In genomic region chr16:74281285-74281684, GRCh38 we compare ENCODE assay signal across 20 cellular contexts. TPM values are rescaled to one million over a fixed set of nuclear protein-coding genes. Genes with fewer than 3 reads are reported as not detected.
DNase-seq lines count a peak whose midpoint lies in the region; ATAC-seq, FAIRE-seq and TF ChIP-seq lines count a peak whose summit lies in the region.
"Had no signal": no experiment of that assay in that cellular context is flagged by ENCODE, and none has a peak within 500 bp of the region (broad histone marks: within the 10 kb centered on the region; RNA-seq: fewer than 3 reads in every experiment).

No MANE protein-coding gene starts in this region.

- no peaks in the 10 kb centered on the region for H3F3A ChIP-seq in MM.1S (ENCODE audit: insufficient read depth, low read length)

- BruUV-seq in IMR-90 (replicated peaks; lab: Mats Ljungman, UMichigan): no TSS peak

- CTCF ChIA-PET in IMR-90 (lab: Yijun Ruan, JAX): no interaction called here

- POLR2A ChIA-PET in IMR-90 (lab: Charles Lee; ENCODE audit: unreplicated experiment): no interaction called here

- H2BK20ac ChIP-seq in IMR-90 (ENCODE audit: low read depth, low read length): no peak overlapping the region

- H3K79me1 ChIP-seq in IMR-90 (ENCODE audit: low read depth in 1 of 2, low read length in 2 of 2): no peaks in the 10 kb centered on the region

- no peak overlapping the region for H3K4me2 ChIP-seq in IMR-90 (ENCODE audit: low read depth, low read length)
- H3K4me2 ChIP-seq in MM.1S (ENCODE audit: low read depth, low read length): no peak overlapping the region
- H3K4me2 ChIP-seq: PC-9 had no signal

- TF ChIP-seq CTCF in IMR-90 (conservative IDR thresholded peaks at IDR 0.05; ENCODE audit: low read depth, low read length): no peak
- no peak for TF ChIP-seq CTCF in bronchial epithelial cell (IDR thresholded peaks at IDR 0.05; ENCODE audit: insufficient read depth, low read length, severe bottlenecking)
- TF ChIP-seq CTCF in testis (IDR thresholded peaks at IDR 0.05): no peak
- no peak for TF ChIP-seq CTCF in MM.1S (IDR thresholded peaks at IDR 0.05; ENCODE audit: low read length)

- TF ChIP-seq RAD21 in IMR-90 (IDR thresholded peaks at IDR 0.05; ENCODE audit: low read length): no peak

- no peak overlapping the region for H2BK5ac ChIP-seq in IMR-90 (ENCODE audit: low read depth, low read length, poor library complexity, severe bottlenecking)

- no peak overlapping the region for H3K14ac ChIP-seq in IMR-90 (replicated peaks; ENCODE audit: low read depth, low read length)

- H3K9ac ChIP-seq in IMR-90 (ENCODE audit: low read depth, low read length): no peak overlapping the region
- no peak overlapping the region for H3K9ac ChIP-seq in MM.1S (ENCODE audit: low read length)

- no peak overlapping the region for H4K91ac ChIP-seq in IMR-90 (ENCODE audit: insufficient read depth, low read depth, low read length)

- dilution Hi-C loops in IMR-90 (cut with HindIII; ENCODE audit: low sequenced_read_pairs, unreplicated experiment): no loop called here

- no peak overlapping the region for H2BK15ac ChIP-seq in IMR-90 (ENCODE audit: low read depth, low read length)

- H4K20me1 ChIP-seq in IMR-90 (ENCODE audit: insufficient read depth, low read length) (no peaks in the 10 kb centered on the region), MM.1S (ENCODE audit: insufficient read depth, low read length) (no peaks in the 10 kb centered on the region)

- no peak overlapping the region for H2AK5ac ChIP-seq in IMR-90 (ENCODE audit: low read depth, low read length)

- no peak for TF ChIP-seq POLR2A in IMR-90 (IDR thresholded peaks at IDR 0.05; ENCODE audit: low read depth, low read length)
- TF ChIP-seq POLR2A in testis (IDR thresholded peaks at IDR 0.05): no peak

- in situ Hi-C loops in IMR-90 (cut with MboI; ENCODE audit: low sequenced_read_pairs): loop anchor here (25.0 kb wide), 1 partner anchor 1219 kb away; no protein-coding TSS in a partner anchor

- no CpG with 5 or more reads among the region's 1 CpG for WGBS in IMR-90 (ENCODE audit: extremely low coverage in 2 of 2, insufficient read length in 1 of 2), 2 experiments
- WGBS in testis, 2 donors: 33 to 47% methylated on average over 1 of the region's 1 CpG

- no peak overlapping the region for H4K8ac ChIP-seq in IMR-90 (ENCODE audit: low read depth in 2 of 2, low read length in 2 of 2)

- no peaks in the 10 kb centered on the region for H3K79me2 ChIP-seq in MM.1S (ENCODE audit: low read length)

- no peaks in the 10 kb centered on the region for H3K27me3 ChIP-seq in IMR-90 (ENCODE audit: control insufficient read depth, insufficient read depth, low read length)
- no peaks in the 10 kb centered on the region for H3K27me3 ChIP-seq in bronchial epithelial cell (ENCODE audit: control insufficient read depth, insufficient read depth, low read length)
- H3K27me3 ChIP-seq in testis: no peaks in the 10 kb centered on the region
- H3K27me3 ChIP-seq in MM.1S (replicated peaks; ENCODE audit: insufficient read depth, low read length): no peaks in the 10 kb centered on the region
- H3K27me3 ChIP-seq: MG63 had no signal

- no peaks in the 10 kb centered on the region for H3K9me2 ChIP-seq in MM.1S (replicated peaks; ENCODE audit: insufficient read depth, low read length)

- H4K5ac ChIP-seq in IMR-90 (ENCODE audit: low read depth, low read length): no peak overlapping the region

- no peak for FAIRE-seq in bronchial epithelial cell (lab: Jason Lieb, UNC)
- FAIRE-seq: H54 had no signal

- no peak overlapping the region for H2AK9ac ChIP-seq in IMR-90 (replicated peaks; ENCODE audit: low read depth, low read length, poor library complexity)

- no peak overlapping the region for H3K18ac ChIP-seq in IMR-90 (ENCODE audit: low read depth, low read length)

- DNase-seq in IMR-90 (no peak), bronchial epithelial cell (ENCODE audit: low read depth) (peak; percentile 34), islet precursor cell (peak; percentile 52), testis (peak; percentile 20), MM.1S (no peak)
- DNase-seq: COR-L47, DMS153, EL, HFFc6, Karpas-422, MG63, NCI-H1092 treated with DMSO at 0.1 percent for 48 hours, NCI-H2107, NCI-H345, NCI-H69, PC-9 had no signal

- no peaks in the 10 kb centered on the region for H3K9me3 ChIP-seq in IMR-90 (ENCODE audit: control insufficient read depth, insufficient read depth, low read length)
- no peaks in the 10 kb centered on the region for H3K9me3 ChIP-seq in testis
- no peaks in the 10 kb centered on the region for H3K9me3 ChIP-seq in MM.1S (replicated peaks; ENCODE audit: insufficient read depth, low read length)
- H3K9me3 ChIP-seq: MG63, SJSA1 had no signal

- H3K23ac ChIP-seq in IMR-90 (ENCODE audit: low read depth, low read length): no peak overlapping the region

- no peaks in the 10 kb centered on the region for H3K4me1 ChIP-seq in IMR-90 (ENCODE audit: control insufficient read depth, insufficient read depth, low read length)
- no peaks in the 10 kb centered on the region for H3K4me1 ChIP-seq in testis
- no peaks in the 10 kb centered on the region for H3K4me1 ChIP-seq in MM.1S (ENCODE audit: low read length)
- H3K4me1 ChIP-seq: SJSA1 had no signal

- no peak overlapping the region for H3K4ac ChIP-seq in IMR-90 (ENCODE audit: low read depth, low read length)

- H2AFZ ChIP-seq in IMR-90 (replicated peaks; ENCODE audit: low read length, poor library complexity) (no peak overlapping the region), MM.1S (ENCODE audit: low read length) (no peak overlapping the region)
- H2AFZ ChIP-seq: PC-9 had no signal

- no peak overlapping the region for H3K4me3 ChIP-seq in IMR-90 (ENCODE audit: insufficient read depth, low read depth, low read length)
- H3K4me3 ChIP-seq in bronchial epithelial cell (ENCODE audit: low read depth, low read length): no peak overlapping the region
- no peak overlapping the region for H3K4me3 ChIP-seq in testis
- H3K4me3 ChIP-seq in MM.1S (ENCODE audit: low read length): no peak overlapping the region
- H3K4me3 ChIP-seq: MG63, PC-9, SJSA1 had no signal

- intact Hi-C loops in IMR-90 (cut with micrococcal nuclease) (no loop called here), testis (cut with DNase I; ENCODE audit: low total_unique reads) (no loop called here)

- no peak overlapping the region for H3K56ac ChIP-seq in IMR-90 (ENCODE audit: extremely low read depth, insufficient read depth, low read length)

- H3K27ac ChIP-seq in IMR-90 (ENCODE audit: insufficient read depth, low read length) (no peak overlapping the region), testis (peak overlapping the region in 1 of 2 donors; percentile 2), MM.1S (ENCODE audit: low read length) (no peak overlapping the region)
- H3K27ac ChIP-seq: PC-9, SJSA1 had no signal

- H3K9me1 ChIP-seq in IMR-90 (ENCODE audit: insufficient read depth, low read length): no peaks in the 10 kb centered on the region

- no peak overlapping the region for H2BK120ac ChIP-seq in IMR-90 (ENCODE audit: low read depth, low read length)

- H3K36me3 ChIP-seq in IMR-90 (ENCODE audit: control insufficient read depth, insufficient read depth, low read length) (no peaks in the 10 kb centered on the region), bronchial epithelial cell (ENCODE audit: control insufficient read depth, insufficient read depth, low read length) (no peaks in the 10 kb centered on the region), testis (ENCODE audit: low read depth, missing control alignments) (no peaks in the 10 kb centered on the region), MM.1S (replicated peaks; ENCODE audit: insufficient read depth, low read length) (no peaks in the 10 kb centered on the region)
- H3K36me3 ChIP-seq: MG63, SJSA1 had no signal

- ATAC-seq in IMR-90 (ENCODE audit: low read depth): peak; percentile 32; the same call in 1 of the 2 replicates
- ATAC-seq in HG02623 (IDR thresholded peaks at IDR 0.05; ENCODE audit: unreplicated experiment): no peak
- no peak for ATAC-seq in GM19328 (IDR thresholded peaks at IDR 0.05; ENCODE audit: unreplicated experiment)

TF ChIP-seq in IMR-90, 13 proteins besides CTCF, POLR2A, EP300 and RAD21:
- TF ChIP-seq RCOR1 (IDR thresholded peaks at IDR 0.05; ENCODE audit: insufficient replicate concordance, low read length) (no peak), USF2 (IDR thresholded peaks at IDR 0.05; ENCODE audit: low read depth, low read length) (no peak), CEBPB (IDR thresholded peaks at IDR 0.05; ENCODE audit: low read depth, low read length) (no peak), RFX5 (IDR thresholded peaks at IDR 0.05; ENCODE audit: low read depth, low read length) (no peak), FOS (IDR thresholded peaks at IDR 0.05; ENCODE audit: low read depth, low read length) (no peak), MXI1 (IDR thresholded peaks at IDR 0.05; ENCODE audit: borderline replicate concordance, low read depth, low read length) (no peak), SMC3 (IDR thresholded peaks at IDR 0.05; ENCODE audit: low read depth, low read length) (no peak)

RNA-seq across cellular contexts. Expression of gene PSMD7, which starts 15.3 kb away (rescaled TPM):
- total RNA-seq in IMR-90 (2012; rRNA removed) (80.8 and 124 TPM in 2 replicates), bronchial epithelial cell (79.8 and 104 TPM in 2 replicates), testis (10 to 100 TPM; 51.6 to 61.4 TPM)
- polyA plus RNA-seq in IMR-90 (2012; rRNA removed) (94.2 and 98.3 TPM in 2 replicates), testis (ENCODE audit: insufficient read depth, low read depth, low replicate concordance) (91.4 TPM)
- polyA plus RNA-seq in IMR-90 (2012; cell fraction: cytosol; rRNA removed): 30.9 and 50.1 TPM in 2 replicates
- 19.5 and 64.5 TPM in 2 replicates for polyA plus RNA-seq in IMR-90 (2012; cell fraction: nucleus; rRNA removed; ENCODE audit: low replicate concordance)

Comparison
In these comparisons a context has a peak if more than half of its experiments do, and no peak if none do; other contexts are left out.
1. DNase-seq: peak in bronchial epithelial cell (single experiment), islet precursor cell (single experiment) and testis (single experiment); none in IMR-90 (single experiment) and MM.1S (single experiment).